In the genomic region with DNA sequence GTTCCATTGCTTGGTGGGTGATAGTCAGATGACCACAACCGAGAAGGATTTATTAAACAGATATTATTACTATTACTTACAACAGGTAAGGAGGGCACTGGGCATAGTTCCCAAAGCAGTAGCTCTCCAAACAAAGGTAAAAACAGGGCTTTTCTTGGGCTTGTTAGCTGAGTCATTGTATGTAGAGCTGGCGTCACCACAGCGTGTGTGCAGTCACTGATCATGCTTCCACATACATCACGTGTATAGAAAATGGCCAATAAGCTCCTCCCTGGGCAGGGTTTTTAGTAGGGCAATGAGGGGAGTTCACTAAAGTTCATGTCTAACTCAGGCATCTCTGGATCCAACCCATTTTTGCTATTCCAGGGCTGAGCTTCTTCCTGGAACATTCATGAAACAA, we compare ENCODE assay signal across 8 cellular contexts. TPM values are rescaled to one million over a fixed set of nuclear protein-coding genes. Genes with fewer than 3 reads are reported as not detected.
"Had no signal": no experiment of that assay in that cellular context is flagged by ENCODE, and none has a peak within 500 bp of the region (broad histone marks: within the 10 kb centered on the region; RNA-seq: fewer than 3 reads in every experiment).

No MANE protein-coding gene starts in this region.

- FAIRE-seq: G401.6, GM12891, GM12892, GM18507, GM19239 had no signal

- DNase-seq: GDM1, GF-D8 had no signal

RNA-seq across cellular contexts. Expression of a gene that starts 5.8 kb away (rescaled TPM):
- total RNA-seq: G401 had no signal
